ENCODE assay signal across 37 cellular contexts in the genomic region with DNA sequence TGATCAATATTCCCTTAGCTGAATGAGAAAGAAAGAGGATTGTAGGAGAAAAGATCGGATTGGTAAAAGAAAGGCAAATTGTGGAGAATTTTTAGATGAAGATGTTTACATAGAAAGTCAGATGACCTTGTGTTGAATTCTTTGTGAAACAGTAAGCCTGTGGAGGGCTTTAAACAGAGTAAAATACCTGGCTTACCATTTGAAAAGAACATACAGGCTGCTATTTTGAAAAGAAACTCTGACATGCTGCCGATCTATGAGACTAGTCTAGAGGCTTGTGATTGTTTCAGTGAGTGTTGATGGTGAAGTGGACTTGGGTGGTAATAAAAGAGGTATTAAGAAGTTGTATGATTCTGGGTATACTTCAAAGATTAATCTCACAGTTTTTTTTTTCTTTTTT.
"Had no signal": no experiment of that assay in that cellular context is flagged by ENCODE, and none has a peak within 500 bp of the region (broad histone marks: within the 10 kb centered on the region; RNA-seq: fewer than 3 reads in every experiment).

No MANE protein-coding gene starts in this region.

- ATAC-seq: activated CD4-positive, alpha-beta T cell treated with anti-CD3 and anti-CD28 coated beads for 36 hours; activated CD8-positive, alpha-beta memory T cell treated with anti-CD3 and anti-CD28 coated beads, Interleukin-2, amount 10 ng/mL, durations not matched to agents 7 days and 5 days; activated CD8-positive, alpha-beta T cell treated with anti-CD3 and anti-CD28 coated beads, Interleukin-2, amount 10 ng/mL, durations not matched to agents 7 days and 5 days; activated naive CD8-positive, alpha-beta T cell treated with anti-CD3 and anti-CD28 coated beads, Interleukin-2, amount 50 U/mL, for 24 hours; body of pancreas; effector memory CD8-positive, alpha-beta T cell; foreskin keratinocyte; gastrocnemius medialis; heart left ventricle; T-helper 17 cell had no signal

- H3K9me3 ChIP-seq: adrenal gland, body of pancreas, esophagus muscularis mucosa, gastrocnemius medialis, heart left ventricle had no signal

- H3K27ac ChIP-seq: adrenal gland, body of pancreas, esophagus muscularis mucosa, foreskin keratinocyte, gastrocnemius medialis, heart left ventricle, WERI-Rb-1 had no signal

- FAIRE-seq: colon had no signal

- H3K27ac Mint-ChIP-seq: activated CD4-positive, alpha-beta memory T cell treated with anti-CD3 and anti-CD28 coated beads for 36 hours; activated CD4-positive, alpha-beta T cell treated with anti-CD3 and anti-CD28 coated beads for 36 hours; activated CD4-positive, alpha-beta T cell treated with anti-CD3 and anti-CD28 coated beads, Interleukin-2, amount 10 ng/mL, durations not matched to agents 24 days and 14 days; activated CD8-positive, alpha-beta memory T cell treated with anti-CD3 and anti-CD28 coated beads, Interleukin-2, amount 10 ng/mL, durations not matched to agents 7 days and 5 days; activated CD8-positive, alpha-beta T cell treated with anti-CD3 and anti-CD28 coated beads, Interleukin-2, amount 10 ng/mL, durations not matched to agents 7 days and 5 days; activated naive CD4-positive, alpha-beta T cell treated with anti-CD3 and anti-CD28 coated beads for 36 hours; activated naive CD4-positive, alpha-beta T cell treated with anti-CD3 and anti-CD28 coated beads, Interleukin-2, amount 50 U/mL, for 24 hours; activated naive CD8-positive, alpha-beta T cell treated with anti-CD3 and anti-CD28 coated beads for 36 hours; activated naive CD8-positive, alpha-beta T cell treated with anti-CD3 and anti-CD28 coated beads, Interleukin-2, amount 50 U/mL, for 24 hours; activated T-helper 1 cell treated with anti-CD3 and anti-CD28 coated beads, Interleukin-12 subunit alpha, Interleukin-12 subunit beta, Interleukin-2, Interleukin-4 antibody, amounts not matched to agents 30 ng/mL and 10 ng/mL and 1 ng/mL, durations not matched to agents 14 hours and 24 hours and 36 hours; activated T-helper 2 cell treated with anti-CD3 and anti-CD28 coated beads, Interferon-gamma antibody, Interleukin-2, Interleukin-4, amounts not matched to agents 10 μg/mL and 5 μg/mL and 100 μg/mL, durations not matched to agents 14 hours and 24 hours and 36 hours; effector memory CD8-positive, alpha-beta T cell; T-helper 17 cell; T-helper 2 cell treated with Interferon-gamma antibody and Interleukin-4, amounts not matched to agents 5 μg/mL and 100 μg/mL, for 36 hours had no signal

- H3K4me1 ChIP-seq: adrenal gland, body of pancreas, esophagus muscularis mucosa, foreskin keratinocyte, gastrocnemius medialis, heart left ventricle had no signal

- H3K27me3 Mint-ChIP-seq: activated CD4-positive, alpha-beta memory T cell treated with anti-CD3 and anti-CD28 coated beads for 36 hours; activated CD4-positive, alpha-beta T cell treated with anti-CD3 and anti-CD28 coated beads for 36 hours; activated CD4-positive, alpha-beta T cell treated with anti-CD3 and anti-CD28 coated beads, Interleukin-2, amount 10 ng/mL, durations not matched to agents 24 days and 14 days; activated CD8-positive, alpha-beta memory T cell treated with anti-CD3 and anti-CD28 coated beads, Interleukin-2, amount 10 ng/mL, durations not matched to agents 7 days and 5 days; activated naive CD4-positive, alpha-beta T cell treated with anti-CD3 and anti-CD28 coated beads, Interleukin-2, amount 50 U/mL, for 24 hours; activated naive CD8-positive, alpha-beta T cell treated with anti-CD3 and anti-CD28 coated beads for 36 hours; activated naive CD8-positive, alpha-beta T cell treated with anti-CD3 and anti-CD28 coated beads, Interleukin-2, amount 50 U/mL, for 24 hours; effector memory CD8-positive, alpha-beta T cell; T-helper 17 cell had no signal

- DNase-seq: activated CD4-positive, alpha-beta memory T cell treated with anti-CD3 and anti-CD28 coated beads for 36 hours; activated CD4-positive, alpha-beta T cell treated with anti-CD3 and anti-CD28 coated beads for 36 hours; activated CD4-positive, alpha-beta T cell treated with anti-CD3 and anti-CD28 coated beads, Interleukin-2, amount 10 ng/mL, durations not matched to agents 24 days and 14 days; activated CD4-positive, CD25-positive, alpha-beta regulatory T cell; activated CD4-positive, CD25-positive, alpha-beta regulatory T cell treated with anti-CD3 and anti-CD28 coated beads, Interleukin-2, amount 50 U/mL, for 72 hours; activated CD8-positive, alpha-beta memory T cell treated with anti-CD3 and anti-CD28 coated beads, Interleukin-2, amount 10 ng/mL, durations not matched to agents 7 days and 5 days; activated CD8-positive, alpha-beta memory T cell treated with anti-CD3 and anti-CD28 coated beads, Interleukin-2, amount 50 U/mL, for 4 hours; activated CD8-positive, alpha-beta T cell treated with anti-CD3 and anti-CD28 coated beads, Interleukin-2, amount 10 ng/mL, durations not matched to agents 7 days and 5 days; activated effector memory CD4-positive, alpha-beta T cell treated with anti-CD3 and anti-CD28 coated beads, Interleukin-2, amount 50 U/mL, for 16 hours; activated naive CD4-positive, alpha-beta T cell treated with anti-CD3 and anti-CD28 coated beads for 36 hours; activated naive CD8-positive, alpha-beta T cell treated with anti-CD3 and anti-CD28 coated beads for 36 hours; activated naive CD8-positive, alpha-beta T cell treated with anti-CD3 and anti-CD28 coated beads, Interleukin-2, amount 50 U/mL, for 24 hours; activated T-cell treated with anti-CD3 and anti-CD28 coated beads, Interleukin-2, amount 50 U/mL, for 1 hour; activated T-cell treated with anti-CD3 and anti-CD28 coated beads, Interleukin-2, amount 50 U/mL, for 48 hours; adrenal gland; amygdala; aorta; body of pancreas; caudate nucleus; cortex of kidney; dermis blood vessel endothelial cell; effector CD4-positive, alpha-beta T cell; effector memory CD8-positive, alpha-beta T cell; erythroblast; foreskin keratinocyte; gastrocnemius medialis; glutamatergic neuron; heart left ventricle; T-helper 17 cell; T1000; WERI-Rb-1 had no signal

- H3K9me3 Mint-ChIP-seq: activated CD4-positive, alpha-beta T cell treated with anti-CD3 and anti-CD28 coated beads, Interleukin-2, amount 10 ng/mL, durations not matched to agents 24 days and 14 days; activated naive CD4-positive, alpha-beta T cell treated with anti-CD3 and anti-CD28 coated beads for 36 hours had no signal

- H3K27me3 ChIP-seq: adrenal gland, body of pancreas, esophagus muscularis mucosa, foreskin keratinocyte, gastrocnemius medialis, heart left ventricle had no signal

- H3K4me3 ChIP-seq: adrenal gland, body of pancreas, esophagus muscularis mucosa, gastrocnemius medialis, heart left ventricle had no signal

- H3K4me3 Mint-ChIP-seq: activated CD4-positive, alpha-beta memory T cell treated with anti-CD3 and anti-CD28 coated beads for 36 hours; activated CD4-positive, alpha-beta T cell treated with anti-CD3 and anti-CD28 coated beads for 36 hours; activated CD4-positive, alpha-beta T cell treated with anti-CD3 and anti-CD28 coated beads, Interleukin-2, amount 10 ng/mL, durations not matched to agents 24 days and 14 days; activated CD8-positive, alpha-beta memory T cell treated with anti-CD3 and anti-CD28 coated beads, Interleukin-2, amount 10 ng/mL, durations not matched to agents 7 days and 5 days; activated CD8-positive, alpha-beta T cell treated with anti-CD3 and anti-CD28 coated beads, Interleukin-2, amount 10 ng/mL, durations not matched to agents 7 days and 5 days; activated naive CD4-positive, alpha-beta T cell treated with anti-CD3 and anti-CD28 coated beads for 36 hours; activated naive CD4-positive, alpha-beta T cell treated with anti-CD3 and anti-CD28 coated beads, Interleukin-2, amount 50 U/mL, for 24 hours; activated naive CD8-positive, alpha-beta T cell treated with anti-CD3 and anti-CD28 coated beads for 36 hours; activated naive CD8-positive, alpha-beta T cell treated with anti-CD3 and anti-CD28 coated beads, Interleukin-2, amount 50 U/mL, for 24 hours; activated T-helper 1 cell treated with anti-CD3 and anti-CD28 coated beads, Interleukin-12 subunit alpha, Interleukin-12 subunit beta, Interleukin-2, Interleukin-4 antibody, amounts not matched to agents 30 ng/mL and 10 ng/mL and 1 ng/mL, durations not matched to agents 14 hours and 24 hours and 36 hours; effector memory CD8-positive, alpha-beta T cell; T-helper 17 cell; T-helper 2 cell treated with Interferon-gamma antibody and Interleukin-4, amounts not matched to agents 5 μg/mL and 100 μg/mL, for 36 hours had no signal

- H3K36me3 Mint-ChIP-seq: activated CD4-positive, alpha-beta memory T cell treated with anti-CD3 and anti-CD28 coated beads for 36 hours; activated CD8-positive, alpha-beta memory T cell treated with anti-CD3 and anti-CD28 coated beads, Interleukin-2, amount 10 ng/mL, durations not matched to agents 7 days and 5 days; activated naive CD4-positive, alpha-beta T cell treated with anti-CD3 and anti-CD28 coated beads, Interleukin-2, amount 50 U/mL, for 24 hours; activated naive CD8-positive, alpha-beta T cell treated with anti-CD3 and anti-CD28 coated beads for 36 hours had no signal

- H3K36me3 ChIP-seq: adrenal gland, esophagus muscularis mucosa, gastrocnemius medialis, heart left ventricle, WERI-Rb-1 had no signal

- H3K4me1 Mint-ChIP-seq: activated CD4-positive, alpha-beta T cell treated with anti-CD3 and anti-CD28 coated beads for 36 hours; activated CD4-positive, alpha-beta T cell treated with anti-CD3 and anti-CD28 coated beads, Interleukin-2, amount 10 ng/mL, durations not matched to agents 24 days and 14 days; activated CD8-positive, alpha-beta memory T cell treated with anti-CD3 and anti-CD28 coated beads, Interleukin-2, amount 10 ng/mL, durations not matched to agents 7 days and 5 days; activated naive CD4-positive, alpha-beta T cell treated with anti-CD3 and anti-CD28 coated beads, Interleukin-2, amount 50 U/mL, for 24 hours; activated naive CD8-positive, alpha-beta T cell treated with anti-CD3 and anti-CD28 coated beads for 36 hours; activated naive CD8-positive, alpha-beta T cell treated with anti-CD3 and anti-CD28 coated beads, Interleukin-2, amount 50 U/mL, for 24 hours; T-helper 17 cell had no signal
